Comparison of ENCODE assay signal across 8 cellular contexts in genomic region chr14:102086346-102086971, GRCh38. TPM values are rescaled to one million over a fixed set of nuclear protein-coding genes. Genes with fewer than 3 reads are reported as not detected.
DNase-seq lines count a peak whose midpoint lies in the region; ATAC-seq and TF ChIP-seq lines count a peak whose summit lies in the region.

No MANE protein-coding gene starts in this region.

- H3K27ac ChIP-seq in naive thymus-derived CD4-positive, alpha-beta T cell (ENCODE audit: low read depth, low read length): peak overlapping the region; percentile 98

- no peaks in the 10 kb centered on the region for H3K27me3 Mint-ChIP-seq in naive thymus-derived CD4-positive, alpha-beta T cell
- no peaks in the 10 kb centered on the region for H3K27me3 Mint-ChIP-seq in stimulated activated naive CD8-positive, alpha-beta T cell treated with anti-CD3 and anti-CD28 coated beads, Interleukin-15, amount 100 ng/mL, for 72 hours

- peaks cover 22 to 45% (median 44%) of the 10 kb centered on the region in 3 experiments for H3K36me3 ChIP-seq in naive thymus-derived CD4-positive, alpha-beta T cell (ENCODE audit: control insufficient read depth in 2 of 3, insufficient read depth in 3 of 3, low read length in 3 of 3)

- peaks cover 41 to 43% of the 10 kb centered on the region in 2 donors for H3K4me1 ChIP-seq in naive thymus-derived CD4-positive, alpha-beta T cell (ENCODE audit: control insufficient read depth in 2 of 2, insufficient read depth in 2 of 2, low read length in 2 of 2)

- H3K36me3 Mint-ChIP-seq in naive thymus-derived CD4-positive, alpha-beta T cell: peaks cover 12 to 46% (median 38%) of the 10 kb centered on the region in 5 donors

- intact Hi-C loops in naive thymus-derived CD4-positive, alpha-beta T cell (cut with micrococcal nuclease): loop anchor here (1.0 to 5.0 kb wide), 12 partner anchors 66 to 1248 kb away; partner anchors contain the start of genes EIF5 (in 2 of the 2), DYNC1H1 (in 1 of the 2) and RCOR1 (in 1 of the 2)

- no peaks in the 10 kb centered on the region for H3K27me3 ChIP-seq in naive thymus-derived CD4-positive, alpha-beta T cell (ENCODE audit: control insufficient read depth in 2 of 2, insufficient read depth in 2 of 2, low read length in 2 of 2)

- peak overlapping the region; percentile 92 to 98 (median 96) for H3K27ac Mint-ChIP-seq in naive thymus-derived CD4-positive, alpha-beta T cell
- H3K27ac Mint-ChIP-seq in stimulated activated naive CD8-positive, alpha-beta T cell treated with anti-CD3 and anti-CD28 coated beads, Interleukin-15, amount 100 ng/mL, for 72 hours: peak overlapping the region; percentile 94 to 99

- H3K4me3 ChIP-seq in GM12864 (ENCODE audit: low read depth, low read length): peak overlapping the region; percentile 82
- peak overlapping the region; percentile 80 for H3K4me3 ChIP-seq in HFF-Myc (replicated peaks; ENCODE audit: low read depth, low read length)
- H3K4me3 ChIP-seq in naive thymus-derived CD4-positive, alpha-beta T cell (ENCODE audit: low read length): peak overlapping the region; percentile 91

- H3K9me3 Mint-ChIP-seq in naive thymus-derived CD4-positive, alpha-beta T cell: peaks cover 0 to 3% (median 0%) of the 10 kb centered on the region in 11 donors
- H3K9me3 Mint-ChIP-seq in stimulated activated naive CD8-positive, alpha-beta T cell treated with anti-CD3 and anti-CD28 coated beads, Interleukin-15, amount 100 ng/mL, for 72 hours: no peaks in the 10 kb centered on the region

- peak; percentile 30 for ATAC-seq in esophagus mucosa
- ATAC-seq in naive thymus-derived CD4-positive, alpha-beta T cell: peak; percentile 63
- peak; percentile 70 for ATAC-seq in stimulated activated naive CD8-positive, alpha-beta T cell treated with anti-CD3 and anti-CD28 coated beads, Interleukin-15, amount 100 ng/mL, for 72 hours

- peaks cover 50 to 77% (median 69%) of the 10 kb centered on the region in 7 donors for H3K4me1 Mint-ChIP-seq in naive thymus-derived CD4-positive, alpha-beta T cell
- peaks cover 74% of the 10 kb centered on the region for H3K4me1 Mint-ChIP-seq in stimulated activated naive CD8-positive, alpha-beta T cell treated with anti-CD3 and anti-CD28 coated beads, Interleukin-15, amount 100 ng/mL, for 72 hours

- TF ChIP-seq CTCF in GM12864 (IDR thresholded peaks at IDR 0.05; ENCODE audit: low read depth, low read length, missing control alignments) (no peak), HFF-Myc (IDR thresholded peaks at IDR 0.05; ENCODE audit: low read depth, low read length, missing control alignments) (no peak)

- H3K4me3 Mint-ChIP-seq in naive thymus-derived CD4-positive, alpha-beta T cell: peak overlapping the region; percentile 88 to 98 (median 96)
- peak overlapping the region; percentile 93 to 95 for H3K4me3 Mint-ChIP-seq in stimulated activated naive CD8-positive, alpha-beta T cell treated with anti-CD3 and anti-CD28 coated beads, Interleukin-15, amount 100 ng/mL, for 72 hours

- no peaks in the 10 kb centered on the region for H3K9me3 ChIP-seq in naive thymus-derived CD4-positive, alpha-beta T cell (ENCODE audit: control insufficient read depth in 2 of 3, low read length in 3 of 3)

- CTCF ChIA-PET in naive thymus-derived CD4-positive, alpha-beta T cell (lab: Charles Lee): no interaction called here

- POLR2A ChIA-PET in naive thymus-derived CD4-positive, alpha-beta T cell (lab: Charles Lee): interaction anchor here (1.5 to 1.7 kb wide), 2 partner anchors 94 to 121 kb away, joined by 4 read pairs; no protein-coding TSS in a partner anchor

- DNase-seq in GM12864 (ENCODE audit: low read depth): no peak
- DNase-seq in HFF-Myc (ENCODE audit: extremely low read depth, low read depth): no peak
- peak; percentile 32 for DNase-seq in NCI-H2171 (lab: John Stamatoyannopoulos, UW)
- peak; percentile 53 for DNase-seq in activated T-cell treated with anti-CD3 and anti-CD28 coated beads for 48 hours (ENCODE audit: low read depth)
- peak in 8 of 9 donors; percentile 59 to 80 (median 74) for DNase-seq in naive thymus-derived CD4-positive, alpha-beta T cell
- peak; percentile 71 to 76 for DNase-seq in stimulated activated naive CD8-positive, alpha-beta T cell treated with anti-CD3 and anti-CD28 coated beads, Interleukin-15, amount 100 ng/mL, for 72 hours
- DNase-seq in COLO829 (ENCODE audit: low spot score): no peak

RNA-seq across cellular contexts. Expression of gene HSP90AA1, which starts 0.4 kb away (rescaled TPM):
- 192 TPM for total RNA-seq in esophagus mucosa
- total RNA-seq in naive thymus-derived CD4-positive, alpha-beta T cell: 100 to 1,000 TPM; 229 to 591 (median 361) TPM
- 100 to 1,000 TPM; 331 to 334 TPM for polyA plus RNA-seq in naive thymus-derived CD4-positive, alpha-beta T cell

RNA-seq across cellular contexts. Expression of gene WDR20, which starts 53.2 kb away (rescaled TPM):
- 26.5 TPM for total RNA-seq in esophagus mucosa
- total RNA-seq in naive thymus-derived CD4-positive, alpha-beta T cell: 10 to 100 TPM; 33.1 to 67.8 (median 47.5) TPM
- 10 to 100 TPM in 1 of 2 donors, 1 to 10 TPM in 1; 9.1 to 15.8 TPM for polyA plus RNA-seq in naive thymus-derived CD4-positive, alpha-beta T cell

Comparison
In these comparisons a context has a peak if more than half of its experiments do, and no peak if none do; other contexts are left out.
1. DNase-seq: peak in NCI-H2171 (single experiment), activated T-cell treated with anti-CD3 and anti-CD28 coated beads for 48 hours (single experiment), naive thymus-derived CD4-positive, alpha-beta T cell (8 of 9) and stimulated activated naive CD8-positive, alpha-beta T cell treated with anti-CD3 and anti-CD28 coated beads, Interleukin-15, amount 100 ng/mL, for 72 hours (2 of 2); none in GM12864 (single experiment), HFF-Myc (single experiment) and COLO829 (single experiment).
2. Peak in every context shown above with its lines, with median percentiles within 50 percentile points of each other: H3K4me3 ChIP-seq and ATAC-seq.